19 cellular contexts compared by ENCODE assay signal in genomic region chr22:50044485-50045143, GRCh38. TPM values are rescaled to one million over a fixed set of nuclear protein-coding genes. Genes with fewer than 3 reads are reported as not detected.
DNase-seq lines count a peak whose midpoint lies in the region; ATAC-seq and TF ChIP-seq lines count a peak whose summit lies in the region.
"Had no signal": no experiment of that assay in that cellular context is flagged by ENCODE, and none has a peak within 500 bp of the region (broad histone marks: within the 10 kb centered on the region; RNA-seq: fewer than 3 reads in every experiment).

No MANE protein-coding gene starts in this region.

- peak overlapping the region; percentile 49 to 57 for H3K4me3 Mint-ChIP-seq in stimulated activated naive CD8-positive, alpha-beta T cell treated with anti-CD3 and anti-CD28 coated beads, Interleukin-15, amount 100 ng/mL, for 72 hours
- H3K4me3 Mint-ChIP-seq in immature natural killer cell: peak overlapping the region; percentile 24 to 66 (median 47)

- H3K27me3 ChIP-seq in aorta (ENCODE audit: control insufficient read depth in 1 of 2, insufficient read depth in 2 of 2, low read length in 1 of 2): no peaks in the 10 kb centered on the region
- H3K27me3 ChIP-seq in testis: no peaks in the 10 kb centered on the region

- H3K9me3 ChIP-seq in aorta (ENCODE audit: control insufficient read depth, low read length): peaks cover 2% of the 10 kb centered on the region
- no peaks in the 10 kb centered on the region for H3K9me3 ChIP-seq in testis

- H3K36me3 ChIP-seq in aorta (ENCODE audit: control insufficient read depth in 1 of 2, insufficient read depth in 2 of 2, low read length in 1 of 2) (no peaks in the 10 kb centered on the region), testis (ENCODE audit: low read depth, missing control alignments) (no peaks in the 10 kb centered on the region)

- TF ChIP-seq POLR2A in testis (IDR thresholded peaks at IDR 0.05): no peak

- H3K4me3 ChIP-seq in aorta (ENCODE audit: low read length in 2 of 2) (no peak overlapping the region), testis (no peak overlapping the region)
- H3K4me3 ChIP-seq: SK-N-MC had no signal

- H3K27ac Mint-ChIP-seq in stimulated activated naive CD8-positive, alpha-beta T cell treated with anti-CD3 and anti-CD28 coated beads, Interleukin-15, amount 100 ng/mL, for 72 hours: no peak overlapping the region
- H3K27ac Mint-ChIP-seq in immature natural killer cell: peak overlapping the region in 4 of 6 donors; percentile 41 to 52 (median 46)

- ATAC-seq in stimulated activated naive CD8-positive, alpha-beta T cell treated with anti-CD3 and anti-CD28 coated beads, Interleukin-15, amount 100 ng/mL, for 72 hours: peak; percentile 85
- ATAC-seq in stimulated activated naive CD8-positive, alpha-beta T cell treated with anti-CD3 and anti-CD28 coated beads, Interleukin-15, Interleukin-2, amounts not matched to agents 100 U/mL and 50 U/mL, for 24 hours: no peak
- no peak for ATAC-seq in aorta (ENCODE audit: low FRiP score)
- no peak for ATAC-seq in GM21447 (IDR thresholded peaks at IDR 0.05; ENCODE audit: unreplicated experiment)
- no peak for ATAC-seq in HG03139 (IDR thresholded peaks at IDR 0.05; ENCODE audit: unreplicated experiment)
- ATAC-seq: HCT116, Right ventricle myocardium inferior had no signal

- peaks cover 49% of the 10 kb centered on the region for H3K27me3 Mint-ChIP-seq in stimulated activated naive CD8-positive, alpha-beta T cell treated with anti-CD3 and anti-CD28 coated beads, Interleukin-15, amount 100 ng/mL, for 72 hours
- H3K27me3 Mint-ChIP-seq in immature natural killer cell (ENCODE audit: low read depth in 3 of 3): peaks cover 0 to 4% (median 3%) of the 10 kb centered on the region in 3 donors

- no peaks in the 10 kb centered on the region for H3K36me3 Mint-ChIP-seq in immature natural killer cell

- H3K9me3 Mint-ChIP-seq in stimulated activated naive CD8-positive, alpha-beta T cell treated with anti-CD3 and anti-CD28 coated beads, Interleukin-15, amount 100 ng/mL, for 72 hours: no peaks in the 10 kb centered on the region
- H3K9me3 Mint-ChIP-seq in immature natural killer cell: no peaks in the 10 kb centered on the region

- H3K4me1 ChIP-seq in aorta (ENCODE audit: control insufficient read depth in 1 of 2, insufficient read depth in 2 of 2, low read length in 2 of 2) (no peaks in the 10 kb centered on the region), testis (no peaks in the 10 kb centered on the region)

- H3K27ac ChIP-seq in aorta (ENCODE audit: low read depth in 1 of 2, low read length in 2 of 2) (no peak overlapping the region), testis (no peak overlapping the region)
- H3K27ac ChIP-seq: SK-N-MC had no signal

- intact Hi-C loops in aorta (cut with DNase I) (no loop called here), testis (cut with DNase I; ENCODE audit: low total_unique reads) (no loop called here)

- no peak for TF ChIP-seq CTCF in testis (IDR thresholded peaks at IDR 0.05)

- DNase-seq in stimulated activated naive CD8-positive, alpha-beta T cell treated with anti-CD3 and anti-CD28 coated beads, Interleukin-15, amount 100 ng/mL, for 72 hours: peak in 1 of 2 donors; percentile 49
- DNase-seq in stimulated activated naive CD8-positive, alpha-beta T cell treated with anti-CD3 and anti-CD28 coated beads, Interleukin-15, Interleukin-2, amounts not matched to agents 100 U/mL and 50 U/mL, for 24 hours: no peak
- DNase-seq in MV-4-11 (lab: John Stamatoyannopoulos, UW) (peak; percentile 12), immature natural killer cell (peak; percentile 41 to 52 (median 41)), aorta (peak; percentile 14 to 70), testis (no peak)
- DNase-seq: DMS 273 treated with DMSO at 0.1 percent for 48 hours, KG1, NCI-H1105, NCI-H187, NCI-H446 had no signal

- H3K4me1 Mint-ChIP-seq in stimulated activated naive CD8-positive, alpha-beta T cell treated with anti-CD3 and anti-CD28 coated beads, Interleukin-15, amount 100 ng/mL, for 72 hours: peaks cover 15% of the 10 kb centered on the region
- peaks cover 13 to 19% of the 10 kb centered on the region in 2 donors for H3K4me1 Mint-ChIP-seq in immature natural killer cell

- WGBS in aorta, 2 donors: 75 to 79% methylated on average over 30 to 31 of the region's 31 CpGs
- WGBS in testis, 2 donors: 78 to 82% methylated on average over 27 to 31 of the region's 31 CpGs

RNA-seq across cellular contexts. Expression of gene TTLL8, which starts 13.5 kb away (rescaled TPM):
- polyA plus RNA-seq in immature natural killer cell: not detected
- not detected for total RNA-seq in aorta
- polyA plus RNA-seq in aorta: not detected
- total RNA-seq in testis: 10 to 100 TPM in 1 of 2 donors, 1 to 10 TPM in 1; 5.1 to 11.9 TPM
- 11.3 TPM for polyA plus RNA-seq in testis (ENCODE audit: insufficient read depth, low read depth, low replicate concordance)
- total RNA-seq: MCF 10A, Right ventricle myocardium inferior had no signal
- polyA plus RNA-seq: AG04450, BJ had no signal

RNA-seq across cellular contexts. Expression of gene IL17REL, which starts 32.0 kb away (rescaled TPM):
- not detected for polyA plus RNA-seq in immature natural killer cell
- total RNA-seq in aorta: not detected
- polyA plus RNA-seq in aorta: under 1 TPM in 1 of 2 donors, not detected in 1; 0.05 TPM
- under 1 TPM; 0.25 to 0.55 TPM for total RNA-seq in testis
- polyA plus RNA-seq in testis (ENCODE audit: insufficient read depth, low read depth, low replicate concordance): 0.30 TPM
- total RNA-seq: MCF 10A, Right ventricle myocardium inferior had no signal
- polyA plus RNA-seq: AG04450, BJ had no signal

RNA-seq across cellular contexts. Expression of gene MLC1, which starts 40.6 kb away (rescaled TPM):
- polyA plus RNA-seq in immature natural killer cell (100 to 1,000 TPM in 1 of 3 donors, 10 to 100 TPM in 2; 64.8 to 123 (median 71.7) TPM), aorta (1 to 10 TPM in 1 of 2 donors, not detected in 1; 2.1 TPM), testis (ENCODE audit: insufficient read depth, low read depth, low replicate concordance) (1.3 TPM)
- total RNA-seq in aorta (under 1 TPM; 0.16 to 0.39 TPM), testis (1 to 10 TPM; 1.3 to 1.5 TPM)
- total RNA-seq: MCF 10A had no signal

RNA-seq across cellular contexts. Expression of gene MOV10L1, which starts 45.2 kb away (rescaled TPM):
- polyA plus RNA-seq in immature natural killer cell (1 to 10 TPM in 1 of 3 donors, not detected in 2; 1.4 TPM), aorta (1 to 10 TPM; 1.5 to 4.2 TPM), testis (ENCODE audit: insufficient read depth, low read depth, low replicate concordance) (73.3 TPM)
- total RNA-seq in aorta (1 to 10 TPM in 1 of 2 donors, under 1 TPM in 1; 0.10 to 3.2 TPM), testis (10 to 100 TPM; 48.4 to 62.4 TPM)
- total RNA-seq: MCF 10A, Right ventricle myocardium inferior had no signal

Comparison
In these comparisons a context has a peak if more than half of its experiments do, and no peak if none do; other contexts are left out.
1. DNase-seq: peak in MV-4-11 (single experiment), immature natural killer cell (3 of 3) and aorta (2 of 2); none in stimulated activated naive CD8-positive, alpha-beta T cell treated with anti-CD3 and anti-CD28 coated beads, Interleukin-15, Interleukin-2, amounts not matched to agents 100 U/mL and 50 U/mL, for 24 hours (single experiment) and testis (single experiment).
2. H3K27ac Mint-ChIP-seq: peak in immature natural killer cell (4 of 6); none in stimulated activated naive CD8-positive, alpha-beta T cell treated with anti-CD3 and anti-CD28 coated beads, Interleukin-15, amount 100 ng/mL, for 72 hours (0 of 2).
3. RNA of gene TTLL8, which starts 13.5 kb away (polyA plus RNA-seq): 11.3 TPM in testis (single experiment); not detected in immature natural killer cell and not detected in aorta; every median in the first group is over 10 times any median in the second.
4. RNA of gene MLC1, which starts 40.6 kb away (polyA plus RNA-seq): 64.8 to 123 TPM in immature natural killer cell; 2.1 TPM in aorta and 1.3 TPM in testis (single experiment); every median in the first group is over 10 times any median in the second.